In the genomic region with DNA sequence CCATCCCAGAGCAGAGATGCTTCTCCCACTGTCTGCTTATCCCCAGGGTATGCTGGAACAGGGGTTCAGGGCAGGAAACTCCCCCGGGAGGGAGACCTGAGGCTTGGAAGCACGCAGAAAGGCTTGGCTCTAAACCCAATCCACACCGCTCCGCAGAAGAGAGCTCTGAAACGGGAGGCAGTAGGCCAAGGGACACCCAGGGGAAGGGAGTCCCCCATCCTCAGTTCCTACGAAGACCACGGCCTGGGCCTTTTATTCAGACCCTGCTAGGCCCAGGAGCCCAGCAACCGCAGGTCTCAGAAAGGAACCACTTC, we compare ENCODE assay signal across 1 cellular context.
TF ChIP-seq lines count a peak whose summit lies in the region.

No MANE protein-coding gene starts in this region.

TF ChIP-seq in HepG2, 621 proteins besides CTCF, POLR2A, EP300 and RAD21:
- TF ChIP-seq GATA4 (IDR thresholded peaks at IDR 0.05; ENCODE audit: borderline replicate concordance, low read depth), result no peak
- no peak for TF ChIP-seq ZNF552 (CRISPR knock-in tag; IDR thresholded peaks at IDR 0.05; ENCODE audit: borderline replicate concordance)
- no peak for TF ChIP-seq ZNF143 (CRISPR knock-in tag; IDR thresholded peaks at IDR 0.05)
- TF ChIP-seq ZNF782 (CRISPR knock-in tag; IDR thresholded peaks at IDR 0.05; ENCODE audit: borderline replicate concordance), result no peak
- no peak for TF ChIP-seq ZNF235 (CRISPR knock-in tag; IDR thresholded peaks at IDR 0.05; ENCODE audit: borderline replicate concordance)
- no peak for TF ChIP-seq RFX5 (IDR thresholded peaks at IDR 0.05; ENCODE audit: low read depth, low read length)
- TF ChIP-seq ZNF343 (CRISPR knock-in tag; IDR thresholded peaks at IDR 0.05), result no peak
- TF ChIP-seq, protein P1, sequence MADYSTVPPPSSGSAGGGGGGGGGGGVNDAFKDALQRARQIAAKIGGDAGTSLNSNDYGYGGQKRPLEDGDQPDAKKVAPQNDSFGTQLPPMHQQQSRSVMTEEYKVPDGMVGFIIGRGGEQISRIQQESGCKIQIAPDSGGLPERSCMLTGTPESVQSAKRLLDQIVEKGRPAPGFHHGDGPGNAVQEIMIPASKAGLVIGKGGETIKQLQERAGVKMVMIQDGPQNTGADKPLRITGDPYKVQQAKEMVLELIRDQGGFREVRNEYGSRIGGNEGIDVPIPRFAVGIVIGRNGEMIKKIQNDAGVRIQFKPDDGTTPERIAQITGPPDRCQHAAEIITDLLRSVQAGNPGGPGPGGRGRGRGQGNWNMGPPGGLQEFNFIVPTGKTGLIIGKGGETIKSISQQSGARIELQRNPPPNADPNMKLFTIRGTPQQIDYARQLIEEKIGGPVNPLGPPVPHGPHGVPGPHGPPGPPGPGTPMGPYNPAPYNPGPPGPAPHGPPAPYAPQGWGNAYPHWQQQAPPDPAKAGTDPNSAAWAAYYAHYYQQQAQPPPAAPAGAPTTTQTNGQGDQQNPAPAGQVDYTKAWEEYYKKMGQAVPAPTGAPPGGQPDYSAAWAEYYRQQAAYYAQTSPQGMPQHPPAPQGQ (CRISPR knock-in tag; IDR thresholded peaks at IDR 0.05; ENCODE audit: borderline replicate concordance), result no peak
- TF ChIP-seq, protein P2, sequence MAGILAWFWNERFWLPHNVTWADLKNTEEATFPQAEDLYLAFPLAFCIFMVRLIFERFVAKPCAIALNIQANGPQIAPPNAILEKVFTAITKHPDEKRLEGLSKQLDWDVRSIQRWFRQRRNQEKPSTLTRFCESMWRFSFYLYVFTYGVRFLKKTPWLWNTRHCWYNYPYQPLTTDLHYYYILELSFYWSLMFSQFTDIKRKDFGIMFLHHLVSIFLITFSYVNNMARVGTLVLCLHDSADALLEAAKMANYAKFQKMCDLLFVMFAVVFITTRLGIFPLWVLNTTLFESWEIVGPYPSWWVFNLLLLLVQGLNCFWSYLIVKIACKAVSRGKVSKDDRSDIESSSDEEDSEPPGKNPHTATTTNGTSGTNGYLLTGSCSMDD (CRISPR knock-in tag; IDR thresholded peaks at IDR 0.05), result no peak
- no peak for TF ChIP-seq ZMAT3 (CRISPR knock-in tag; conservative IDR thresholded peaks at IDR 0.05)
- TF ChIP-seq PCBP2 (optimal IDR thresholded peaks at IDR 0.05; ENCODE audit: low read depth, low read length, poor library complexity, severe bottlenecking), result no peak
- TF ChIP-seq, protein P3, sequence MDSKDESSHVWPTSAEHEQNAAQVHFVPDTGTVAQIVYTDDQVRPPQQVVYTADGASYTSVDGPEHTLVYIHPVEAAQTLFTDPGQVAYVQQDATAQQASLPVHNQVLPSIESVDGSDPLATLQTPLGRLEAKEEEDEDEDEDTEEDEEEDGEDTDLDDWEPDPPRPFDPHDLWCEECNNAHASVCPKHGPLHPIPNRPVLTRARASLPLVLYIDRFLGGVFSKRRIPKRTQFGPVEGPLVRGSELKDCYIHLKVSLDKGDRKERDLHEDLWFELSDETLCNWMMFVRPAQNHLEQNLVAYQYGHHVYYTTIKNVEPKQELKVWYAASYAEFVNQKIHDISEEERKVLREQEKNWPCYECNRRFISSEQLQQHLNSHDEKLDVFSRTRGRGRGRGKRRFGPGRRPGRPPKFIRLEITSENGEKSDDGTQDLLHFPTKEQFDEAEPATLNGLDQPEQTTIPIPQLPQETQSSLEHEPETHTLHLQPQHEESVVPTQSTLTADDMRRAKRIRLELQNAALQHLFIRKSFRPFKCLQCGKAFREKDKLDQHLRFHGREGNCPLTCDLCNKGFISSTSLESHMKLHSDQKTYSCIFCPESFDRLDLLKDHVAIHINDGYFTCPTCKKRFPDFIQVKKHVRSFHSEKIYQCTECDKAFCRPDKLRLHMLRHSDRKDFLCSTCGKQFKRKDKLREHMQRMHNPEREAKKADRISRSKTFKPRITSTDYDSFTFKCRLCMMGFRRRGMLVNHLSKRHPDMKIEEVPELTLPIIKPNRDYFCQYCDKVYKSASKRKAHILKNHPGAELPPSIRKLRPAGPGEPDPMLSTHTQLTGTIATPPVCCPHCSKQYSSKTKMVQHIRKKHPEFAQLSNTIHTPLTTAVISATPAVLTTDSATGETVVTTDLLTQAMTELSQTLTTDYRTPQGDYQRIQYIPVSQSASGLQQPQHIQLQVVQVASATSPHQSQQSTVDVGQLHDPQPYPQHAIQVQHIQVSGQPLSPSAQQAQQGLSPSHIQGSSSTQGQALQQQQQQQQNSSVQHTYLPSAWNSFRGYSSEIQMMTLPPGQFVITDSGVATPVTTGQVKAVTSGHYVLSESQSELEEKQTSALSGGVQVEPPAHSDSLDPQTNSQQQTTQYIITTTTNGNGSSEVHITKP (CRISPR knock-in tag; IDR thresholded peaks at IDR 0.05; ENCODE audit: low read depth), result no peak
- TF ChIP-seq, protein P4, sequence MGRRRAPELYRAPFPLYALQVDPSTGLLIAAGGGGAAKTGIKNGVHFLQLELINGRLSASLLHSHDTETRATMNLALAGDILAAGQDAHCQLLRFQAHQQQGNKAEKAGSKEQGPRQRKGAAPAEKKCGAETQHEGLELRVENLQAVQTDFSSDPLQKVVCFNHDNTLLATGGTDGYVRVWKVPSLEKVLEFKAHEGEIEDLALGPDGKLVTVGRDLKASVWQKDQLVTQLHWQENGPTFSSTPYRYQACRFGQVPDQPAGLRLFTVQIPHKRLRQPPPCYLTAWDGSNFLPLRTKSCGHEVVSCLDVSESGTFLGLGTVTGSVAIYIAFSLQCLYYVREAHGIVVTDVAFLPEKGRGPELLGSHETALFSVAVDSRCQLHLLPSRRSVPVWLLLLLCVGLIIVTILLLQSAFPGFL (CRISPR knock-in tag; IDR thresholded peaks at IDR 0.05), result no peak
- no peak for TF ChIP-seq ZNF326 (CRISPR knock-in tag; IDR thresholded peaks at IDR 0.05; ENCODE audit: borderline replicate concordance)
- TF ChIP-seq, protein P5, sequence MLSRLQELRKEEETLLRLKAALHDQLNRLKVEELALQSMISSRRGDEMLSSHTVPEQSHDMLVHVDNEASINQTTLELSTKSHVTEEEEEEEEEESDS (CRISPR knock-in tag; IDR thresholded peaks at IDR 0.05; ENCODE audit: borderline replicate concordance), result no peak
- TF ChIP-seq NR3C1 (CRISPR knock-in tag; IDR thresholded peaks at IDR 0.05), result no peak
